22 cellular contexts compared by ENCODE assay signal in genomic region chr14:33686856-33687255, GRCh38.
"Had no signal": no experiment of that assay in that cellular context is flagged by ENCODE, and none has a peak within 500 bp of the region (broad histone marks: within the 10 kb centered on the region; RNA-seq: fewer than 3 reads in every experiment).

No MANE protein-coding gene starts in this region.

- H3K27ac ChIP-seq: breast epithelium, right atrium auricular region, skin epidermis, vagina had no signal

- H3K27ac Mint-ChIP-seq: activated CD4-positive, alpha-beta T cell treated with anti-CD3 and anti-CD28 coated beads, Interleukin-2, amount 10 ng/mL, durations not matched to agents 24 days and 14 days; activated CD8-positive, alpha-beta T cell treated with anti-CD3 and anti-CD28 coated beads, Interleukin-2, amount 10 ng/mL, durations not matched to agents 7 days and 5 days; activated naive CD4-positive, alpha-beta T cell treated with anti-CD3 and anti-CD28 coated beads, Interleukin-2, amount 10 ng/mL, durations not matched to agents 7 days and 5 days; activated naive CD8-positive, alpha-beta T cell treated with anti-CD3 and anti-CD28 coated beads, Interleukin-2, amount 50 U/mL, for 24 hours; nephron; progenitor cell of endocrine pancreas; stimulated activated naive CD8-positive, alpha-beta T cell treated with anti-CD3 and anti-CD28 coated beads, Interleukin-15, amount 100 ng/mL, for 72 hours had no signal

- H3K36me3 ChIP-seq: breast epithelium, right atrium auricular region, vagina had no signal

- H3K36me3 Mint-ChIP-seq: activated naive CD4-positive, alpha-beta T cell treated with anti-CD3 and anti-CD28 coated beads, Interleukin-2, amount 10 ng/mL, durations not matched to agents 7 days and 5 days had no signal

- H3K4me3 Mint-ChIP-seq: activated CD4-positive, alpha-beta T cell treated with anti-CD3 and anti-CD28 coated beads, Interleukin-2, amount 10 ng/mL, durations not matched to agents 24 days and 14 days; activated CD8-positive, alpha-beta T cell treated with anti-CD3 and anti-CD28 coated beads, Interleukin-2, amount 10 ng/mL, durations not matched to agents 7 days and 5 days; activated naive CD4-positive, alpha-beta T cell treated with anti-CD3 and anti-CD28 coated beads, Interleukin-2, amount 10 ng/mL, durations not matched to agents 7 days and 5 days; activated naive CD8-positive, alpha-beta T cell treated with anti-CD3 and anti-CD28 coated beads, Interleukin-2, amount 50 U/mL, for 24 hours; activated T-cell treated with anti-CD3 and anti-CD28 coated beads, Interleukin-2, amount 50 U/mL, for 4 hours; nephron; stimulated activated naive CD8-positive, alpha-beta T cell treated with anti-CD3 and anti-CD28 coated beads, Interleukin-15, amount 100 ng/mL, for 72 hours had no signal

- ATAC-seq: activated CD8-positive, alpha-beta T cell treated with anti-CD3 and anti-CD28 coated beads, Interleukin-2, amount 10 ng/mL, durations not matched to agents 7 days and 5 days; activated naive CD8-positive, alpha-beta T cell treated with anti-CD3 and anti-CD28 coated beads, Interleukin-2, amount 50 U/mL, for 24 hours; activated T-cell treated with anti-CD3 and anti-CD28 coated beads, Interleukin-2, amount 50 U/mL, for 4 hours; esophagus mucosa; left lobe of liver; stimulated activated naive CD8-positive, alpha-beta T cell treated with anti-CD3 and anti-CD28 coated beads, Interleukin-15, amount 100 ng/mL, for 72 hours had no signal

- H3K4me3 ChIP-seq: breast epithelium, right atrium auricular region, skin epidermis, vagina had no signal

- H3K27me3 Mint-ChIP-seq: activated CD4-positive, alpha-beta T cell treated with anti-CD3 and anti-CD28 coated beads, Interleukin-2, amount 10 ng/mL, durations not matched to agents 24 days and 14 days; activated naive CD4-positive, alpha-beta T cell treated with anti-CD3 and anti-CD28 coated beads, Interleukin-2, amount 10 ng/mL, durations not matched to agents 7 days and 5 days; activated naive CD8-positive, alpha-beta T cell treated with anti-CD3 and anti-CD28 coated beads, Interleukin-2, amount 50 U/mL, for 24 hours; progenitor cell of endocrine pancreas; stimulated activated naive CD8-positive, alpha-beta T cell treated with anti-CD3 and anti-CD28 coated beads, Interleukin-15, amount 100 ng/mL, for 72 hours had no signal

- H3K9me3 Mint-ChIP-seq: activated CD4-positive, alpha-beta T cell treated with anti-CD3 and anti-CD28 coated beads, Interleukin-2, amount 10 ng/mL, durations not matched to agents 24 days and 14 days; activated naive CD4-positive, alpha-beta T cell treated with anti-CD3 and anti-CD28 coated beads, Interleukin-2, amount 10 ng/mL, durations not matched to agents 7 days and 5 days; activated naive CD8-positive, alpha-beta T cell treated with anti-CD3 and anti-CD28 coated beads, Interleukin-2, amount 50 U/mL, for 24 hours; activated T-cell treated with anti-CD3 and anti-CD28 coated beads, Interleukin-2, amount 50 U/mL, for 4 hours; nephron; stimulated activated naive CD8-positive, alpha-beta T cell treated with anti-CD3 and anti-CD28 coated beads, Interleukin-15, amount 100 ng/mL, for 72 hours had no signal

- H3K4me1 ChIP-seq: breast epithelium had no signal

- H3K27me3 ChIP-seq: breast epithelium, right atrium auricular region, vagina had no signal

- H3K9me3 ChIP-seq: breast epithelium, right atrium auricular region, vagina had no signal

- H3K4me1 Mint-ChIP-seq: activated CD4-positive, alpha-beta T cell treated with anti-CD3 and anti-CD28 coated beads, Interleukin-2, amount 10 ng/mL, durations not matched to agents 24 days and 14 days; activated naive CD4-positive, alpha-beta T cell treated with anti-CD3 and anti-CD28 coated beads, Interleukin-2, amount 10 ng/mL, durations not matched to agents 7 days and 5 days; activated naive CD8-positive, alpha-beta T cell treated with anti-CD3 and anti-CD28 coated beads, Interleukin-2, amount 50 U/mL, for 24 hours; nephron; stimulated activated naive CD8-positive, alpha-beta T cell treated with anti-CD3 and anti-CD28 coated beads, Interleukin-15, amount 100 ng/mL, for 72 hours had no signal

- DNase-seq: activated CD4-positive, alpha-beta T cell treated with anti-CD3 and anti-CD28 coated beads, Interleukin-2, amount 10 ng/mL, durations not matched to agents 24 days and 14 days; activated CD4-positive, CD25-positive, alpha-beta regulatory T cell; activated CD8-positive, alpha-beta T cell treated with anti-CD3 and anti-CD28 coated beads, Interleukin-2, amount 10 ng/mL, durations not matched to agents 7 days and 5 days; activated naive CD4-positive, alpha-beta T cell treated with anti-CD3 and anti-CD28 coated beads, Interleukin-2, amount 10 ng/mL, durations not matched to agents 7 days and 5 days; activated naive CD8-positive, alpha-beta T cell treated with anti-CD3 and anti-CD28 coated beads, Interleukin-2, amount 50 U/mL, for 24 hours; activated T-cell treated with anti-CD3 and anti-CD28 coated beads, Interleukin-2, amount 50 U/mL, for 4 hours; anterior cingulate cortex; cortex of kidney; midbrain; nucleus accumbens; stimulated activated naive CD8-positive, alpha-beta T cell treated with anti-CD3 and anti-CD28 coated beads, Interleukin-15, amount 100 ng/mL, for 72 hours; T-helper 1 cell; T-helper 9 cell; trophoblast cell had no signal
